Comparison of ENCODE assay signal across 10 cellular contexts in genomic region chr5:127958421-127959011, GRCh38.
A peak's percentile ranks its signal among the peaks of the same experiment; 100 is the strongest.
DNase-seq lines count a peak whose midpoint lies in the region; ATAC-seq and TF ChIP-seq lines count a peak whose summit lies in the region.
"Had no signal": no experiment of that assay in that cellular context is flagged by ENCODE, and none has a peak within 500 bp of the region (broad histone marks: within the 10 kb centered on the region; RNA-seq: fewer than 3 reads in every experiment).

No MANE protein-coding gene starts in this region.

- H3K9me3 ChIP-seq in Karpas-422 (ENCODE audit: low read length) (no peaks in the 10 kb centered on the region), mucosa of rectum (ENCODE audit: control insufficient read depth in 2 of 2, low read length in 2 of 2) (no peaks in the 10 kb centered on the region)

- TF ChIP-seq CTCF in VCaP (conservative IDR thresholded peaks at IDR 0.05) = no peak

- H3K4me3 ChIP-seq in Karpas-422 (ENCODE audit: low read length) = no peak overlapping the region
- peak overlapping the region in 1 of 2 donors; percentile 8 for H3K4me3 ChIP-seq in mucosa of rectum (ENCODE audit: low read length in 2 of 2)

- H3K9ac ChIP-seq in Karpas-422 (ENCODE audit: low read length) (no peak overlapping the region), mucosa of rectum (ENCODE audit: low read depth in 1 of 2, low read length in 2 of 2) (no peak overlapping the region)

- no peaks in the 10 kb centered on the region for H3K27me3 ChIP-seq in Karpas-422 (ENCODE audit: low read length)
- no peaks in the 10 kb centered on the region for H3K27me3 ChIP-seq in mucosa of rectum (ENCODE audit: control insufficient read depth in 2 of 2, insufficient read depth in 2 of 2, low read length in 2 of 2)

- H3K79me2 ChIP-seq in Karpas-422 (ENCODE audit: low read length) = 0 out of 2 replicates have a peak, but pooled peaks cover 6% of the 10 kb centered on the region

- ATAC-seq in HG03520 (IDR thresholded peaks at IDR 0.05; ENCODE audit: unreplicated experiment) = no peak
- ATAC-seq in GM21619 (IDR thresholded peaks at IDR 0.05; ENCODE audit: unreplicated experiment) = no peak
- ATAC-seq in HG03135 (IDR thresholded peaks at IDR 0.05; ENCODE audit: unreplicated experiment) = no peak
- ATAC-seq: activated naive CD8-positive, alpha-beta T cell treated with anti-CD3 and anti-CD28 coated beads, Interleukin-2, amount 50 U/mL, for 24 hours had no signal

- no peaks in the 10 kb centered on the region for H3K9me2 ChIP-seq in Karpas-422 (replicated peaks; ENCODE audit: insufficient read depth, low read length)

- no peaks in the 10 kb centered on the region for H4K20me1 ChIP-seq in Karpas-422 (ENCODE audit: insufficient read depth, low read depth, low read length)

- H3K4me2 ChIP-seq in Karpas-422 (ENCODE audit: low read depth, low read length, poor library complexity, severe bottlenecking) = no peak overlapping the region

- H3K27ac ChIP-seq in Karpas-422 (ENCODE audit: low read length) = peak overlapping the region; percentile 37
- peak overlapping the region; percentile 86 for H3K27ac ChIP-seq in VCaP
- peak overlapping the region; percentile 68 for H3K27ac ChIP-seq in mucosa of rectum (ENCODE audit: low read depth in 2 of 2, low read length in 2 of 2)

- H3K36me3 ChIP-seq in Karpas-422 (ENCODE audit: insufficient read depth, low read length) (peaks cover 18% of the 10 kb centered on the region; the same call in 1 of the 2 replicates), mucosa of rectum (ENCODE audit: control insufficient read depth in 2 of 2, insufficient read depth in 2 of 2, low read length in 2 of 2) (no peaks in the 10 kb centered on the region)

- H2AFZ ChIP-seq in Karpas-422 (ENCODE audit: low read length) = no peak overlapping the region

- peaks cover 48% of the 10 kb centered on the region for H3K4me1 ChIP-seq in Karpas-422 (ENCODE audit: low read length)
- peaks cover 23 to 50% of the 10 kb centered on the region in 2 donors for H3K4me1 ChIP-seq in mucosa of rectum (ENCODE audit: control insufficient read depth in 2 of 2, insufficient read depth in 2 of 2, low read length in 2 of 2)

- peak; percentile 6 for DNase-seq in COR-L47 (lab: John Stamatoyannopoulos, UW)
- no peak for DNase-seq in Karpas-422
- no peak for DNase-seq in activated gamma-delta T cell (lab: John Stamatoyannopoulos, UW)
- DNase-seq: effector CD4-positive, alpha-beta T cell had no signal
